1 cellular context compared by ENCODE assay signal in the genomic region with DNA sequence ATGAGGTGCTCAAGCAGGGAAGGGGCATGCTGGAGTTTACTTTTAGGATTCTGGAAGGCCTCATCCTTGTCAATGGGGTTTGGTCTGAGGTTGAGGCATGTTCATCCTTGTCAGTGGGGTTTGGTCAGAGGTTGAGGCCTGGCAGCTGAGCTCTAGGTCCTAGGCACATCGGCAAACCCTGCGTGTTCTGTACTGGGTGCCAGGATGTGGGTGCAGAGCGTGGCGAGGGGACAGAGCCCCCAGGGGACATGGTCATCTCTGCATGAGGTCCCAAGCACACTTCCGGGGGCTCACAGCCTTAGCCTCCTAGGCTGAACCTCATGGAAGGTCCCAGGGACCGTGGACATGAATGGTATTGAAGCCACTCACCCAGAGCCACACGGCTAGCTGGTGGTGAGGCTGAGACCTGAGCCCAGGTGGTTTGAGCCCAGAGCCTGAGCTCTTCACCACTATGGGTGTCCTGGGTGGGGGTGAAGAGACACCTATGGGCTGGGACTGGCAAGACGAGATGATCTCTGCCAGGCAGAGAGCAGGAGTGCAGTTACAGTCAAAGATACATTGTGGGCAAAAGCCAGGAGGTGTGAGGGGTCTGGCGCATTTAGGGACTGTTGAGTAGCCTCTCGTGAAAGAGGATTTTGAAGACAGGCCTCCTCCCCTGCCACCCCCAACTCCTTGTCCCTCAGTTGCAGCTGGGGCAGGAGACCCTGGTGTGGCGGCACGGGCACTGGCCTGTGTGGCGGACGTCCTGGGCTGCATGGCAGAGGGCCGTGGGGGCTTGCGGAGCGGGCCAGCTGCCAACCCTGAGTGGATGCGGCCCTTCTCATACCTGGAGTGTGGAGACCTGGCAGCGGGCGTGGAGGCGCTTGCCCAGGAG.
TF ChIP-seq lines count a peak whose summit lies in the region.

No MANE protein-coding gene starts in this region.

TF ChIP-seq in Ishikawa, 13 proteins besides CTCF, POLR2A, EP300 and RAD21 (continued from another document):
- TF ChIP-seq, protein P1, sequence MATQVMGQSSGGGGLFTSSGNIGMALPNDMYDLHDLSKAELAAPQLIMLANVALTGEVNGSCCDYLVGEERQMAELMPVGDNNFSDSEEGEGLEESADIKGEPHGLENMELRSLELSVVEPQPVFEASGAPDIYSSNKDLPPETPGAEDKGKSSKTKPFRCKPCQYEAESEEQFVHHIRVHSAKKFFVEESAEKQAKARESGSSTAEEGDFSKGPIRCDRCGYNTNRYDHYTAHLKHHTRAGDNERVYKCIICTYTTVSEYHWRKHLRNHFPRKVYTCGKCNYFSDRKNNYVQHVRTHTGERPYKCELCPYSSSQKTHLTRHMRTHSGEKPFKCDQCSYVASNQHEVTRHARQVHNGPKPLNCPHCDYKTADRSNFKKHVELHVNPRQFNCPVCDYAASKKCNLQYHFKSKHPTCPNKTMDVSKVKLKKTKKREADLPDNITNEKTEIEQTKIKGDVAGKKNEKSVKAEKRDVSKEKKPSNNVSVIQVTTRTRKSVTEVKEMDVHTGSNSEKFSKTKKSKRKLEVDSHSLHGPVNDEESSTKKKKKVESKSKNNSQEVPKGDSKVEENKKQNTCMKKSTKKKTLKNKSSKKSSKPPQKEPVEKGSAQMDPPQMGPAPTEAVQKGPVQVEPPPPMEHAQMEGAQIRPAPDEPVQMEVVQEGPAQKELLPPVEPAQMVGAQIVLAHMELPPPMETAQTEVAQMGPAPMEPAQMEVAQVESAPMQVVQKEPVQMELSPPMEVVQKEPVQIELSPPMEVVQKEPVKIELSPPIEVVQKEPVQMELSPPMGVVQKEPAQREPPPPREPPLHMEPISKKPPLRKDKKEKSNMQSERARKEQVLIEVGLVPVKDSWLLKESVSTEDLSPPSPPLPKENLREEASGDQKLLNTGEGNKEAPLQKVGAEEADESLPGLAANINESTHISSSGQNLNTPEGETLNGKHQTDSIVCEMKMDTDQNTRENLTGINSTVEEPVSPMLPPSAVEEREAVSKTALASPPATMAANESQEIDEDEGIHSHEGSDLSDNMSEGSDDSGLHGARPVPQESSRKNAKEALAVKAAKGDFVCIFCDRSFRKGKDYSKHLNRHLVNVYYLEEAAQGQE (IDR thresholded peaks at IDR 0.05; ENCODE audit: low read depth), result no peak
- TF ChIP-seq, protein P2, sequence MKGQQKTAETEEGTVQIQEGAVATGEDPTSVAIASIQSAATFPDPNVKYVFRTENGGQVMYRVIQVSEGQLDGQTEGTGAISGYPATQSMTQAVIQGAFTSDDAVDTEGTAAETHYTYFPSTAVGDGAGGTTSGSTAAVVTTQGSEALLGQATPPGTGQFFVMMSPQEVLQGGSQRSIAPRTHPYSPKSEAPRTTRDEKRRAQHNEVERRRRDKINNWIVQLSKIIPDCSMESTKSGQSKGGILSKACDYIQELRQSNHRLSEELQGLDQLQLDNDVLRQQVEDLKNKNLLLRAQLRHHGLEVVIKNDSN (IDR thresholded peaks at IDR 0.05), result no peak
- TF ChIP-seq CREB1 (IDR thresholded peaks at IDR 0.05; ENCODE audit: low read depth), result no peak
- TF ChIP-seq, protein P3, sequence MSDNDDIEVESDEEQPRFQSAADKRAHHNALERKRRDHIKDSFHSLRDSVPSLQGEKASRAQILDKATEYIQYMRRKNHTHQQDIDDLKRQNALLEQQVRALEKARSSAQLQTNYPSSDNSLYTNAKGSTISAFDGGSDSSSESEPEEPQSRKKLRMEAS (IDR thresholded peaks at IDR 0.05), result no peak
